Comparison of ENCODE assay signal across 35 cellular contexts in the genomic region with DNA sequence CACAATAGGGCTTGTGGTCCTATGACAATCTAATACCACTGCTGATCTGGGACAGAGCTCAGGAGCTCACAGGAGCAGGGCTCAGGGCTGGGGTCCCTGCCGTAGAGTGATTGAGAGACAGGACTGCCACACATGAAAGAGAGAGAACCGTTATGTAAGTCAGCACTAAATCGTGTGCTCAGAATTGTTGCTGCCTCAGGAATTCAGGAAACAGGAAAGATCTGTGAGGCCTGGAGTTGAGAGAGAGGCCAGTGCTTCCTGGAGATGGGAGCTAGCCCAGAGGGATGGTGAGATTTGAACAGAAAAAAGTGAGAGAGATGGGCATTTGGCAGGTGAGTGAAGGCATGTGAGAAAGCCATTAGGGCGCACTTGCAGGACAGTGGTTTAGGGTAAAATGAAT. TPM values are rescaled to one million over a fixed set of nuclear protein-coding genes. Genes with fewer than 3 reads are reported as not detected.
DNase-seq lines count a peak whose midpoint lies in the region; ATAC-seq, FAIRE-seq and TF ChIP-seq lines count a peak whose summit lies in the region.
"Had no signal": no experiment of that assay in that cellular context is flagged by ENCODE, and none has a peak within 500 bp of the region (broad histone marks: within the 10 kb centered on the region; RNA-seq: fewer than 3 reads in every experiment).

No MANE protein-coding gene starts in this region.

- intact Hi-C loops in heart left ventricle (cut with DNase I) = loop anchor here (5.0 to 10.0 kb wide), 6 partner anchors 342 to 645 kb away; no protein-coding TSS in a partner anchor
- intact Hi-C loops in left cardiac atrium (cut with DNase I) = loop anchor here (5.0 to 10.0 kb wide), 4 partner anchors 335 to 645 kb away; no protein-coding TSS in a partner anchor
- intact Hi-C loops in K562 (cut with micrococcal nuclease) = loop anchor here (5.0 kb wide), 4 partner anchors 112 to 622 kb away; a partner anchor contains a TSS
- intact Hi-C loops in HepG2 (cut with micrococcal nuclease; ENCODE audit: unreplicated experiment) = loop anchor here (5.0 kb wide), 1 partner anchor 342 kb away; no protein-coding TSS in a partner anchor

- no peak overlapping the region for H3K4me2 ChIP-seq in K562 (ENCODE audit: insufficient read depth, low read length)
- H3K4me2 ChIP-seq in HepG2 (ENCODE audit: low read depth, low read length) = no peak overlapping the region
- H3K4me2 ChIP-seq in osteoblast (ENCODE audit: insufficient read depth, low read length) = no peak overlapping the region

- TF ChIP-seq POLR2A in heart left ventricle (IDR thresholded peaks at IDR 0.05) (no peak), K562 (conservative IDR thresholded peaks at IDR 0.05) (no peak), HepG2 (IDR thresholded peaks at IDR 0.05; ENCODE audit: insufficient read depth in 1 of 2, low read depth in 2 of 2, low read length in 2 of 2) (no peak), suprapubic skin (IDR thresholded peaks at IDR 0.05) (no peak), GM12892 (IDR thresholded peaks at IDR 0.05; ENCODE audit: low read depth, low read length) (no peak)

- no peak for TF ChIP-seq CTCF in heart left ventricle (IDR thresholded peaks at IDR 0.05)
- TF ChIP-seq CTCF in K562 (IDR thresholded peaks at IDR 0.05 in 2 of 3, conservative IDR thresholded peaks at IDR 0.05 in 1 of 3; ENCODE audit: insufficient read depth in 2 of 3, low read depth in 1 of 3, low read length in 3 of 3) = no peak
- no peak for TF ChIP-seq CTCF in HepG2 (CRISPR knock-in tag; IDR thresholded peaks at IDR 0.05)
- TF ChIP-seq CTCF in osteoblast (IDR thresholded peaks at IDR 0.05; ENCODE audit: extremely low read depth, low read depth, low read length) = no peak
- TF ChIP-seq CTCF in suprapubic skin (IDR thresholded peaks at IDR 0.05) = no peak

- H3K27me3 ChIP-seq in heart left ventricle (no peaks in the 10 kb centered on the region), K562 (ENCODE audit: control insufficient read depth in 2 of 2, insufficient read depth in 2 of 2, low read length in 2 of 2) (no peaks in the 10 kb centered on the region), HepG2 (ENCODE audit: control insufficient read depth in 1 of 2, insufficient read depth in 2 of 2, low read length in 2 of 2) (no peaks in the 10 kb centered on the region), osteoblast (ENCODE audit: insufficient read depth, low read length) (no peaks in the 10 kb centered on the region), suprapubic skin (no peaks in the 10 kb centered on the region)
- H3K27me3 ChIP-seq: colonic mucosa, right lobe of liver, vagina had no signal

- POLR2A ChIA-PET in K562 (lab: Yijun Ruan, JAX) = interaction anchor here (0.5 to 0.6 kb wide), 2 partner anchors 10 to 708 kb away, joined by 3 read pairs; no protein-coding TSS in a partner anchor
- POLR2A ChIA-PET in HepG2 (lab: Yijun Ruan, JAX) = interaction anchor here (0.9 kb wide), 1 partner anchor 18 kb away, joined by 3 read pairs; no protein-coding TSS in a partner anchor

- ATAC-seq in heart left ventricle (no peak), left cardiac atrium (no peak), K562 (no peak), HepG2 (no peak), GM19035 (IDR thresholded peaks at IDR 0.05; ENCODE audit: unreplicated experiment) (no peak)
- ATAC-seq: effector memory CD8-positive, alpha-beta T cell; stimulated activated naive CD8-positive, alpha-beta T cell treated with anti-CD3 and anti-CD28 coated beads, Interleukin-15, amount 100 ng/mL, for 72 hours had no signal

- H3K27ac ChIP-seq in heart left ventricle (peak overlapping the region in 7 of 12 donors; percentile 17 to 57 (median 47)), K562 (ENCODE audit: extremely low read depth, low read depth, low read length) (no peak overlapping the region), HepG2 (ENCODE audit: extremely low read length, insufficient read depth, low read length) (no peak overlapping the region), osteoblast (ENCODE audit: low read depth, low read length) (no peak overlapping the region), suprapubic skin (no peak overlapping the region)
- H3K27ac ChIP-seq: colonic mucosa, right lobe of liver, vagina, WERI-Rb-1 had no signal

- CTCF ChIA-PET in K562 (lab: Yijun Ruan, JAX; ENCODE audit: low intra/inter-chr PET ratio) (no interaction called here), HepG2 (lab: Yijun Ruan, JAX; ENCODE audit: low intra/inter-chr PET ratio, low total read pairs) (no interaction called here)

- H3K36me3 ChIP-seq in heart left ventricle (no peaks in the 10 kb centered on the region), K562 (ENCODE audit: control insufficient read depth, insufficient read depth, low read length) (no peaks in the 10 kb centered on the region), HepG2 (replicated peaks in 1 of 2; ENCODE audit: control insufficient read depth in 1 of 2, insufficient read depth in 2 of 2, low read length in 2 of 2) (no peaks in the 10 kb centered on the region), osteoblast (ENCODE audit: insufficient read depth, low read length) (no peaks in the 10 kb centered on the region), suprapubic skin (no peaks in the 10 kb centered on the region)
- H3K36me3 ChIP-seq: colonic mucosa, right lobe of liver, vagina, WERI-Rb-1 had no signal

- peaks cover 0 to 2% (median 0%) of the 10 kb centered on the region in 12 donors for H3K9me3 ChIP-seq in heart left ventricle
- no peaks in the 10 kb centered on the region for H3K9me3 ChIP-seq in K562 (replicated peaks; ENCODE audit: control insufficient read depth, insufficient read depth, low read depth, low read length)
- no peaks in the 10 kb centered on the region for H3K9me3 ChIP-seq in HepG2 (ENCODE audit: low read length)
- H3K9me3 ChIP-seq in osteoblast (ENCODE audit: low read depth, low read length) = no peaks in the 10 kb centered on the region
- no peaks in the 10 kb centered on the region for H3K9me3 ChIP-seq in suprapubic skin
- H3K9me3 ChIP-seq: colonic mucosa, right lobe of liver, vagina had no signal

- DNase-seq in heart left ventricle = no peak
- no peak for DNase-seq in left cardiac atrium
- DNase-seq in K562 (ENCODE audit: extremely low read depth in 1 of 4, low spot score in 3 of 4) = no peak
- DNase-seq in HepG2 (ENCODE audit: low spot score) = no peak
- DNase-seq in osteoblast (ENCODE audit: insufficient read length, low spot score, missing footprints) = no peak
- no peak for DNase-seq in suprapubic skin (ENCODE audit: low spot score in 2 of 2)
- DNase-seq in GM12892 (ENCODE audit: insufficient read length) = no peak
- DNase-seq: activated CD4-positive, alpha-beta T cell treated with anti-CD3 and anti-CD28 coated beads for 48 hours; activated naive CD4-positive, alpha-beta T cell treated with anti-CD3 and anti-CD28 coated beads, Interleukin-2, amount 50 U/mL, for 16 hours; amygdala; colonic mucosa; DND-41; effector memory CD8-positive, alpha-beta T cell; foreskin fibroblast; H9; islet precursor cell; MV-4-11; NCI-H1436 treated with DMSO at 0.1 percent for 48 hours; NCI-H345; NCI-H69; posterior cingulate gyrus; right lobe of liver; SHP77 treated with DMSO at 0.1 percent for 48 hours; stimulated activated CD4-positive, alpha-beta T cell treated with anti-CD3 and anti-CD28 coated beads, Interleukin-2, amount 100 ng/mL, for 48 hours; stimulated activated naive CD8-positive, alpha-beta T cell treated with anti-CD3 and anti-CD28 coated beads, Interleukin-15, amount 100 ng/mL, for 72 hours; WERI-Rb-1 had no signal

- WGBS in heart left ventricle, 4 donors = 43 to 55% (median 49%) methylated on average over 4 of the region's 4 CpGs
- 32% methylated on average over 4 of the region's 4 CpGs for WGBS in K562 (ENCODE audit: insufficient coverage, low coverage, missing lambda C conversion rate)
- 47% methylated on average over 4 of the region's 4 CpGs for WGBS in HepG2 (ENCODE audit: low lambda C conversion rate)
- WGBS in suprapubic skin = 56% methylated on average over 4 of the region's 4 CpGs

- H3K79me2 ChIP-seq in K562 (ENCODE audit: control insufficient read depth, insufficient read depth, low read length) = no peaks in the 10 kb centered on the region
- H3K79me2 ChIP-seq in HepG2 (ENCODE audit: insufficient read depth, low read length) = no peaks in the 10 kb centered on the region
- H3K79me2 ChIP-seq in osteoblast (ENCODE audit: insufficient read depth, low read length) = no peaks in the 10 kb centered on the region

- in situ Hi-C loops in K562 (cut with MboI) = no loop called here
- in situ Hi-C loops in HepG2 (cut with HindIII; ENCODE audit: extremely low pct_ligation_motif_present, low pct_unique_long_range_greater_than_20kb) = loop anchor here (5.0 to 25.0 kb wide), 2 partner anchors 342 to 617 kb away; no protein-coding TSS in a partner anchor

- BruUV-seq in K562 (replicated peaks; lab: Mats Ljungman, UMichigan) = no TSS peak
- BruUV-seq in HepG2 (replicated peaks; lab: Mats Ljungman, UMichigan) = no TSS peak

- H3K9me1 ChIP-seq in K562 (ENCODE audit: control insufficient read depth, insufficient read depth, low read length) = no peaks in the 10 kb centered on the region

- H2AFZ ChIP-seq in K562 (ENCODE audit: low read depth, low read length) (peak overlapping the region; percentile 70), HepG2 (ENCODE audit: low read length) (peak overlapping the region; percentile 40), osteoblast (ENCODE audit: low read length) (peak overlapping the region; percentile 62)

- H3K4me1 ChIP-seq in heart left ventricle = peaks cover 0 to 36% (median 23%) of the 10 kb centered on the region in 12 donors
- H3K4me1 ChIP-seq in K562 (replicated peaks in 1 of 2; ENCODE audit: control insufficient read depth in 2 of 2, insufficient read depth in 2 of 2, low read length in 2 of 2) = peaks cover 3 to 23% of the 10 kb centered on the region in 2 experiments; a peak in 3 of 5 replicates
- H3K4me1 ChIP-seq in HepG2 (ENCODE audit: insufficient read depth, low read length) = peaks cover 47% of the 10 kb centered on the region
- H3K4me1 ChIP-seq in osteoblast (ENCODE audit: insufficient read depth, low read length) = peaks cover 10% of the 10 kb centered on the region
- peaks cover 15% of the 10 kb centered on the region for H3K4me1 ChIP-seq in suprapubic skin
- H3K4me1 ChIP-seq: colonic mucosa, vagina had no signal

- FAIRE-seq in K562 (lab: Jason Lieb, UNC) (no peak), HepG2 (lab: Jason Lieb, UNC) (no peak), GM12892 (lab: Jason Lieb, UNC) (no peak)
- FAIRE-seq: bronchial epithelial cell, D721Med, RCC 7860 had no signal

- H3K9ac ChIP-seq in K562 (ENCODE audit: insufficient read depth in 1 of 2, low read depth in 2 of 2, low read length in 2 of 2) (no peak overlapping the region), HepG2 (ENCODE audit: insufficient read depth, low read depth, low read length) (no peak overlapping the region)

- TF ChIP-seq RAD21 in K562 (CRISPR knock-in tag; conservative IDR thresholded peaks at IDR 0.05 in 1 of 2, IDR thresholded peaks at IDR 0.05 in 1 of 2) (no peak), HepG2 (CRISPR knock-in tag; IDR thresholded peaks at IDR 0.05) (no peak)

- H4K20me1 ChIP-seq in K562 (replicated peaks; ENCODE audit: control insufficient read depth, insufficient read depth, low read length) (no peaks in the 10 kb centered on the region), HepG2 (ENCODE audit: insufficient read depth, low read length) (no peaks in the 10 kb centered on the region), osteoblast (ENCODE audit: insufficient read depth, low read length) (no peaks in the 10 kb centered on the region)

- TF ChIP-seq EP300 in K562 (IDR thresholded peaks at IDR 0.05; ENCODE audit: low read length) = no peak
- TF ChIP-seq EP300 in HepG2 (IDR thresholded peaks at IDR 0.05; ENCODE audit: low read depth in 2 of 2, low read length in 2 of 2) = no peak
- no peak for TF ChIP-seq EP300 in HepG2 (CRISPR knock-in tag; IDR thresholded peaks at IDR 0.05; ENCODE audit: borderline replicate concordance)
- no peak for TF ChIP-seq EP300 in suprapubic skin (IDR thresholded peaks at IDR 0.05)

- no peak overlapping the region for H3K4me3 ChIP-seq in heart left ventricle
- no peak overlapping the region for H3K4me3 ChIP-seq in K562
- no peak overlapping the region for H3K4me3 ChIP-seq in HepG2 (replicated peaks in 1 of 3; ENCODE audit: insufficient read depth in 1 of 3, low read depth in 2 of 3, low read length in 3 of 3)
- no peak overlapping the region for H3K4me3 ChIP-seq in osteoblast (ENCODE audit: insufficient read depth, low read length)
- no peak overlapping the region for H3K4me3 ChIP-seq in suprapubic skin
- H3K4me3 ChIP-seq: colonic mucosa, lung, right lobe of liver, vagina had no signal

RNA-seq across cellular contexts. Expression of a gene that starts 17.5 kb away (rescaled TPM):
- 10 to 100 TPM; 18.6 to 24.6 (median 21.5) TPM for total RNA-seq in heart left ventricle
- 10 to 100 TPM; 26.8 to 35.8 TPM for polyA plus RNA-seq in heart left ventricle
- total RNA-seq in left cardiac atrium = 10 to 100 TPM; 18.3 to 24.6 TPM
- 131 and 137 TPM in 2 replicates for total RNA-seq in K562 (2011; cell fraction: chromatin; rRNA removed; ENCODE audit: low replicate concordance)
- total RNA-seq in K562 (2011; cell fraction: nucleolus; rRNA removed) = 44.4 and 57.6 TPM in 2 replicates
- 97.7 and 139 TPM in 2 replicates for total RNA-seq in K562 (2011; cell fraction: nucleoplasm; rRNA removed)
- 96.7 and 100 TPM in 2 replicates for total RNA-seq in K562 (2014; rRNA removed)
- 90.0 and 94.3 TPM in 2 replicates for total RNA-seq in K562 (2014; rRNA removed; fragmentation: Illumina TruSeq; extraction: Trizol)
- 107 and 109 TPM in 2 replicates for total RNA-seq in K562 (2015; rRNA removed; fragmentation: Illumina TruSeq; extraction: Trizol)
- total RNA-seq in K562 (2021) = 67.7 and 69.8 TPM in 2 replicates
- polyA plus RNA-seq in K562 (2011; rRNA removed) = 74.2 and 77.7 TPM in 2 replicates
- 57.4 and 72.2 TPM in 2 replicates for polyA plus RNA-seq in K562 (2011; cell fraction: cytosol; rRNA removed)
- polyA plus RNA-seq in K562 (2011; cell fraction: nucleus; rRNA removed) = 122 and 155 TPM in 2 replicates
- polyA plus RNA-seq in K562 (2012) = 96.5 and 113 TPM in 2 replicates
- polyA plus RNA-seq in K562 (2014; fragmentation: Illumina TruSeq; extraction: Trizol) = 61.9 and 70.4 TPM in 2 replicates
- 10 to 100 TPM; 16.9 to 27.1 TPM for polyA plus RNA-seq in K562 (2014; fragmentation: Nextera tagmentation; extraction: Ambion mirVana)
- polyA plus RNA-seq in K562 (2014; rRNA removed) = 83.4 and 85.7 TPM in 2 replicates
- polyA minus RNA-seq in K562 (2011; rRNA and poly(A)+ RNA removed) = 135 and 141 TPM in 2 replicates
- polyA minus RNA-seq in K562 (2011; cell fraction: cytosol; rRNA and poly(A)+ RNA removed) = 44.7 and 45.5 TPM in 2 replicates
- 45.8 and 86.9 TPM in 2 replicates for polyA minus RNA-seq in K562 (2011; cell fraction: nucleus; rRNA and poly(A)+ RNA removed)
- 40.3 and 47.2 TPM in 2 replicates for total RNA-seq in HepG2 (2016; rRNA removed; fragmentation: Illumina TruSeq; extraction: Trizol)
- total RNA-seq in HepG2 (2016; cell fraction: cytosol; rRNA removed; fragmentation: Illumina TruSeq; extraction: Trizol; ENCODE audit: low read depth) = 30.6 and 31.1 TPM in 2 replicates
- total RNA-seq in HepG2 (2016; cell fraction: insoluble cytoplasmic fraction; rRNA removed; fragmentation: Illumina TruSeq; extraction: Trizol) = 41.0 and 43.9 TPM in 2 replicates
- total RNA-seq in HepG2 (2016; cell fraction: membrane; rRNA removed; fragmentation: Illumina TruSeq; extraction: Trizol) = 32.9 and 34.9 TPM in 2 replicates
- 55.8 and 63.0 TPM in 2 replicates for total RNA-seq in HepG2 (2016; cell fraction: nucleus; rRNA removed; fragmentation: Illumina TruSeq; extraction: Trizol)
- 33.5 and 34.6 TPM in 2 replicates for polyA plus RNA-seq in HepG2 (2011; rRNA removed)
- polyA plus RNA-seq in HepG2 (2011; cell fraction: cytosol; rRNA removed) = 26.4 and 27.2 TPM in 2 replicates
- 68.1 and 72.9 TPM in 2 replicates for polyA plus RNA-seq in HepG2 (2011; cell fraction: nucleus; rRNA removed)
- polyA plus RNA-seq in HepG2 (2012) = 36.1 and 39.1 TPM in 2 replicates
- 21.5 and 22.5 TPM in 2 replicates for polyA plus RNA-seq in HepG2 (2016; cell fraction: cytosol; fragmentation: Illumina TruSeq; extraction: Trizol; ENCODE audit: low read depth)
- 32.0 and 34.5 TPM in 2 replicates for polyA plus RNA-seq in HepG2 (2016; cell fraction: insoluble cytoplasmic fraction; fragmentation: Illumina TruSeq; extraction: Trizol; ENCODE audit: low read depth)
- polyA plus RNA-seq in HepG2 (2016; cell fraction: membrane; fragmentation: Illumina TruSeq; extraction: Trizol; ENCODE audit: low read depth) = 24.3 and 28.2 TPM in 2 replicates
- polyA plus RNA-seq in HepG2 (2016; cell fraction: nucleus; fragmentation: Illumina TruSeq; extraction: Trizol; ENCODE audit: insufficient read depth, low read depth) = 64.9 and 65.5 TPM in 2 replicates
- polyA minus RNA-seq in HepG2 (2011; rRNA and poly(A)+ RNA removed; ENCODE audit: low replicate concordance) = 52.6 and 104 TPM in 2 replicates
- 16.2 and 16.5 TPM in 2 replicates for polyA minus RNA-seq in HepG2 (2011; cell fraction: cytosol; rRNA and poly(A)+ RNA removed)
- 83.4 and 88.0 TPM in 2 replicates for polyA minus RNA-seq in HepG2 (2011; cell fraction: nucleus; rRNA and poly(A)+ RNA removed)
- total RNA-seq in osteoblast = 55.1 and 55.7 TPM in 2 replicates
- total RNA-seq in suprapubic skin = 10 to 100 TPM; 26.5 to 38.5 (median 33.3) TPM
- polyA plus RNA-seq in GM12892 (2012; ENCODE audit: missing spikeins) = 68.4 TPM

RNA-seq across cellular contexts. Expression of a gene that starts 38.9 kb away (rescaled TPM):
- 10 to 100 TPM in 1 of 9 donors, 1 to 10 TPM in 8; 1.5 to 13.9 (median 2.4) TPM for total RNA-seq in heart left ventricle
- polyA plus RNA-seq in heart left ventricle = 10 to 100 TPM in 1 of 2 donors, 1 to 10 TPM in 1; 2.8 to 13.8 TPM
- under 1 TPM; 0.44 to 0.53 TPM for total RNA-seq in left cardiac atrium
- not detected in 2 replicates for total RNA-seq in K562 (2011; cell fraction: chromatin; rRNA removed; ENCODE audit: low replicate concordance)
- total RNA-seq in K562 (2011; cell fraction: nucleolus; rRNA removed) = not detected in 2 replicates
- total RNA-seq in K562 (2011; cell fraction: nucleoplasm; rRNA removed) = not detected in 2 replicates
- total RNA-seq in K562 (2014; rRNA removed) = 0.18 TPM in 1 of 2 replicates, not detected in the other
- total RNA-seq in K562 (2014; rRNA removed; fragmentation: Illumina TruSeq; extraction: Trizol) = 0.07 and 0.16 TPM in 2 replicates
- not detected in 2 replicates for total RNA-seq in K562 (2015; rRNA removed; fragmentation: Illumina TruSeq; extraction: Trizol)
- not detected in 2 replicates for total RNA-seq in K562 (2021)
- polyA plus RNA-seq in K562 (2011; rRNA removed) = 0.04 and 0.08 TPM in 2 replicates
- polyA plus RNA-seq in K562 (2011; cell fraction: cytosol; rRNA removed) = 0.09 TPM in 1 of 2 replicates, not detected in the other
- not detected in 2 replicates for polyA plus RNA-seq in K562 (2011; cell fraction: nucleus; rRNA removed)
- polyA plus RNA-seq in K562 (2012) = 0.06 TPM in 1 of 2 replicates, not detected in the other
- 0.14 and 0.18 TPM in 2 replicates for polyA plus RNA-seq in K562 (2014; fragmentation: Illumina TruSeq; extraction: Trizol)
- polyA plus RNA-seq in K562 (2014; fragmentation: Nextera tagmentation; extraction: Ambion mirVana) = under 1 TPM in 1 of 2 experiments, not detected in 1; 0.04 TPM
- 0.18 TPM in 1 of 2 replicates, not detected in the other for polyA plus RNA-seq in K562 (2014; rRNA removed)
- not detected in 2 replicates for polyA minus RNA-seq in K562 (2011; rRNA and poly(A)+ RNA removed)
- polyA minus RNA-seq in K562 (2011; cell fraction: cytosol; rRNA and poly(A)+ RNA removed) = not detected in 2 replicates
- not detected in 2 replicates for polyA minus RNA-seq in K562 (2011; cell fraction: nucleus; rRNA and poly(A)+ RNA removed)
- not detected in 2 replicates for total RNA-seq in HepG2 (2016; rRNA removed; fragmentation: Illumina TruSeq; extraction: Trizol)
- total RNA-seq in HepG2 (2016; cell fraction: cytosol; rRNA removed; fragmentation: Illumina TruSeq; extraction: Trizol; ENCODE audit: low read depth) = not detected in 2 replicates
- total RNA-seq in HepG2 (2016; cell fraction: insoluble cytoplasmic fraction; rRNA removed; fragmentation: Illumina TruSeq; extraction: Trizol) = 0.12 TPM in 1 of 2 replicates, not detected in the other
- not detected in 2 replicates for total RNA-seq in HepG2 (2016; cell fraction: membrane; rRNA removed; fragmentation: Illumina TruSeq; extraction: Trizol)
- total RNA-seq in HepG2 (2016; cell fraction: nucleus; rRNA removed; fragmentation: Illumina TruSeq; extraction: Trizol) = not detected in 2 replicates
- polyA plus RNA-seq in HepG2 (2011; rRNA removed) = 0.04 and 0.08 TPM in 2 replicates
- 0.03 and 0.09 TPM in 2 replicates for polyA plus RNA-seq in HepG2 (2011; cell fraction: cytosol; rRNA removed)
- not detected in 2 replicates for polyA plus RNA-seq in HepG2 (2011; cell fraction: nucleus; rRNA removed)
- polyA plus RNA-seq in HepG2 (2012) = 0.09 TPM in 1 of 2 replicates, not detected in the other
- polyA plus RNA-seq in HepG2 (2016; cell fraction: cytosol; fragmentation: Illumina TruSeq; extraction: Trizol; ENCODE audit: low read depth) = not detected in 2 replicates
- polyA plus RNA-seq in HepG2 (2016; cell fraction: insoluble cytoplasmic fraction; fragmentation: Illumina TruSeq; extraction: Trizol; ENCODE audit: low read depth) = not detected in 2 replicates
- polyA plus RNA-seq in HepG2 (2016; cell fraction: membrane; fragmentation: Illumina TruSeq; extraction: Trizol; ENCODE audit: low read depth) = 0.10 TPM in 1 of 2 replicates, not detected in the other
- not detected in 2 replicates for polyA plus RNA-seq in HepG2 (2016; cell fraction: nucleus; fragmentation: Illumina TruSeq; extraction: Trizol; ENCODE audit: insufficient read depth, low read depth)
- polyA minus RNA-seq in HepG2 (2011; rRNA and poly(A)+ RNA removed; ENCODE audit: low replicate concordance) = not detected in 2 replicates
- not detected in 2 replicates for polyA minus RNA-seq in HepG2 (2011; cell fraction: cytosol; rRNA and poly(A)+ RNA removed)
- not detected in 2 replicates for polyA minus RNA-seq in HepG2 (2011; cell fraction: nucleus; rRNA and poly(A)+ RNA removed)
- not detected in 2 replicates for total RNA-seq in osteoblast
- not detected for total RNA-seq in suprapubic skin
- not detected for polyA plus RNA-seq in GM12892 (2012; ENCODE audit: missing spikeins)
- total RNA-seq: A172; activated T-helper 2 cell treated with anti-CD3 and anti-CD28 coated beads, Interferon-gamma antibody, Interleukin-2, Interleukin-4, amounts not matched to agents 10 μg/mL and 5 μg/mL and 100 μg/mL, durations not matched to agents 14 hours and 24 hours and 36 hours; bronchial epithelial cell; colonic mucosa; H9; right lobe of liver; vagina had no signal
- polyA plus RNA-seq: esophagus, lung had no signal

Comparison
In these comparisons a context has a peak if more than half of its experiments do, and no peak if none do; other contexts are left out.
1. H3K27ac ChIP-seq: peak in heart left ventricle (7 of 12); none in K562 (single experiment), HepG2 (single experiment), osteoblast (single experiment) and suprapubic skin (single experiment).
2. Peak in every context shown above with its lines, with median percentiles within 50 percentile points of each other: H2AFZ ChIP-seq.